Comparison of ENCODE assay signal across 1 cellular context in the genomic region with DNA sequence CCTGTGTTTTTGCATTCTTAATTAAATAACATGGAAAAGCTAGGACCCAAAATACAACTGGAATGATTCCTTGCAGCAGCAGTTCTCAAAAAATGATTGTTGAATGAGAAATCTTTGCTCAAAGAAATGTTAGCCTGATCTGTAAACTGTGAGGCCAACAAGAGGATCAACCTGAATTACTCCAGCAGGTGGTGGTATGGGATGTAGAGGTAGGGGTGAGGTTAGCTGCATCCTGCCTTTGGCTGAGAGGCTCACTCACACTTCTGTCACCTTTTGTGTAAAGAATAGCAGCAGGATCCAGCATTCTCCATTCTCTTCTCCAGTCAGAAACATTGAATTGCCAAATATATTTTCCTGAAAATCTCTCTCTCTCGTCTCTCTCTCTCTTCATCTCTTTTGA.
TF ChIP-seq lines count a peak whose summit lies in the region.

No MANE protein-coding gene starts in this region.

TF ChIP-seq in K562, 482 proteins besides CTCF, POLR2A, EP300 and RAD21 (continued from another document):
- TF ChIP-seq, protein P1, sequence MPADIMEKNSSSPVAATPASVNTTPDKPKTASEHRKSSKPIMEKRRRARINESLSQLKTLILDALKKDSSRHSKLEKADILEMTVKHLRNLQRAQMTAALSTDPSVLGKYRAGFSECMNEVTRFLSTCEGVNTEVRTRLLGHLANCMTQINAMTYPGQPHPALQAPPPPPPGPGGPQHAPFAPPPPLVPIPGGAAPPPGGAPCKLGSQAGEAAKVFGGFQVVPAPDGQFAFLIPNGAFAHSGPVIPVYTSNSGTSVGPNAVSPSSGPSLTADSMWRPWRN (IDR thresholded peaks at IDR 0.05; ENCODE audit: low read depth), result no peak
- TF ChIP-seq CREB1 (IDR thresholded peaks at IDR 0.05), result no peak
- no peak for TF ChIP-seq CREB1 (CRISPR knock-in tag; IDR thresholded peaks at IDR 0.05)
- no peak for TF ChIP-seq RB1 (IDR thresholded peaks at IDR 0.05; ENCODE audit: low read depth)
- no peak for TF ChIP-seq DPF2 (IDR thresholded peaks at IDR 0.05)
- TF ChIP-seq CSDE1 (IDR thresholded peaks at IDR 0.05), result no peak
- TF ChIP-seq, protein P2, sequence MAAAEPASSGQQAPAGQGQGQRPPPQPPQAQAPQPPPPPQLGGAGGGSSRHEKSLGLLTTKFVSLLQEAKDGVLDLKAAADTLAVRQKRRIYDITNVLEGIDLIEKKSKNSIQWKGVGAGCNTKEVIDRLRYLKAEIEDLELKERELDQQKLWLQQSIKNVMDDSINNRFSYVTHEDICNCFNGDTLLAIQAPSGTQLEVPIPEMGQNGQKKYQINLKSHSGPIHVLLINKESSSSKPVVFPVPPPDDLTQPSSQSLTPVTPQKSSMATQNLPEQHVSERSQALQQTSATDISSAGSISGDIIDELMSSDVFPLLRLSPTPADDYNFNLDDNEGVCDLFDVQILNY (CRISPR knock-in tag; IDR thresholded peaks at IDR 0.05), result no peak
